Comparison of ENCODE assay signal across 1 cellular context in genomic region chr1:43294761-43295160, GRCh38.
TF ChIP-seq lines count a peak whose summit lies in the region.

No MANE protein-coding gene starts in this region.

TF ChIP-seq in HepG2, 621 proteins besides CTCF, POLR2A, EP300 and RAD21:
- TF ChIP-seq HNF1B (CRISPR knock-in tag; IDR thresholded peaks at IDR 0.05) (no peak), CEBPG (CRISPR knock-in tag; IDR thresholded peaks at IDR 0.05) (no peak), RBFOX2 (IDR thresholded peaks at IDR 0.05; ENCODE audit: low read depth, low read length) (no peak), KLF13 (CRISPR knock-in tag; IDR thresholded peaks at IDR 0.05) (no peak), NR0B2 (CRISPR knock-in tag; IDR thresholded peaks at IDR 0.05) (no peak), CBX2 (IDR thresholded peaks at IDR 0.05; ENCODE audit: low read depth, low read length) (no peak), CBX2 (CRISPR knock-in tag; IDR thresholded peaks at IDR 0.05; ENCODE audit: low read depth) (no peak), CHD2 (IDR thresholded peaks at IDR 0.05; ENCODE audit: low read depth, low read length) (no peak), ZNF7 (CRISPR knock-in tag; IDR thresholded peaks at IDR 0.05) (no peak)
- TF ChIP-seq, protein P1, sequence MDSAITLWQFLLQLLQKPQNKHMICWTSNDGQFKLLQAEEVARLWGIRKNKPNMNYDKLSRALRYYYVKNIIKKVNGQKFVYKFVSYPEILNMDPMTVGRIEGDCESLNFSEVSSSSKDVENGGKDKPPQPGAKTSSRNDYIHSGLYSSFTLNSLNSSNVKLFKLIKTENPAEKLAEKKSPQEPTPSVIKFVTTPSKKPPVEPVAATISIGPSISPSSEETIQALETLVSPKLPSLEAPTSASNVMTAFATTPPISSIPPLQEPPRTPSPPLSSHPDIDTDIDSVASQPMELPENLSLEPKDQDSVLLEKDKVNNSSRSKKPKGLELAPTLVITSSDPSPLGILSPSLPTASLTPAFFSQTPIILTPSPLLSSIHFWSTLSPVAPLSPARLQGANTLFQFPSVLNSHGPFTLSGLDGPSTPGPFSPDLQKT (CRISPR knock-in tag; IDR thresholded peaks at IDR 0.05; ENCODE audit: borderline replicate concordance): no peak
- TF ChIP-seq, protein P2, sequence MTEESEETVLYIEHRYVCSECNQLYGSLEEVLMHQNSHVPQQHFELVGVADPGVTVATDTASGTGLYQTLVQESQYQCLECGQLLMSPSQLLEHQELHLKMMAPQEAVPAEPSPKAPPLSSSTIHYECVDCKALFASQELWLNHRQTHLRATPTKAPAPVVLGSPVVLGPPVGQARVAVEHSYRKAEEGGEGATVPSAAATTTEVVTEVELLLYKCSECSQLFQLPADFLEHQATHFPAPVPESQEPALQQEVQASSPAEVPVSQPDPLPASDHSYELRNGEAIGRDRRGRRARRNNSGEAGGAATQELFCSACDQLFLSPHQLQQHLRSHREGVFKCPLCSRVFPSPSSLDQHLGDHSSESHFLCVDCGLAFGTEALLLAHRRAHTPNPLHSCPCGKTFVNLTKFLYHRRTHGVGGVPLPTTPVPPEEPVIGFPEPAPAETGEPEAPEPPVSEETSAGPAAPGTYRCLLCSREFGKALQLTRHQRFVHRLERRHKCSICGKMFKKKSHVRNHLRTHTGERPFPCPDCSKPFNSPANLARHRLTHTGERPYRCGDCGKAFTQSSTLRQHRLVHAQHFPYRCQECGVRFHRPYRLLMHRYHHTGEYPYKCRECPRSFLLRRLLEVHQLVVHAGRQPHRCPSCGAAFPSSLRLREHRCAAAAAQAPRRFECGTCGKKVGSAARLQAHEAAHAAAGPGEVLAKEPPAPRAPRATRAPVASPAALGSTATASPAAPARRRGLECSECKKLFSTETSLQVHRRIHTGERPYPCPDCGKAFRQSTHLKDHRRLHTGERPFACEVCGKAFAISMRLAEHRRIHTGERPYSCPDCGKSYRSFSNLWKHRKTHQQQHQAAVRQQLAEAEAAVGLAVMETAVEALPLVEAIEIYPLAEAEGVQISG (CRISPR knock-in tag; IDR thresholded peaks at IDR 0.05): no peak
- TF ChIP-seq, protein P3, sequence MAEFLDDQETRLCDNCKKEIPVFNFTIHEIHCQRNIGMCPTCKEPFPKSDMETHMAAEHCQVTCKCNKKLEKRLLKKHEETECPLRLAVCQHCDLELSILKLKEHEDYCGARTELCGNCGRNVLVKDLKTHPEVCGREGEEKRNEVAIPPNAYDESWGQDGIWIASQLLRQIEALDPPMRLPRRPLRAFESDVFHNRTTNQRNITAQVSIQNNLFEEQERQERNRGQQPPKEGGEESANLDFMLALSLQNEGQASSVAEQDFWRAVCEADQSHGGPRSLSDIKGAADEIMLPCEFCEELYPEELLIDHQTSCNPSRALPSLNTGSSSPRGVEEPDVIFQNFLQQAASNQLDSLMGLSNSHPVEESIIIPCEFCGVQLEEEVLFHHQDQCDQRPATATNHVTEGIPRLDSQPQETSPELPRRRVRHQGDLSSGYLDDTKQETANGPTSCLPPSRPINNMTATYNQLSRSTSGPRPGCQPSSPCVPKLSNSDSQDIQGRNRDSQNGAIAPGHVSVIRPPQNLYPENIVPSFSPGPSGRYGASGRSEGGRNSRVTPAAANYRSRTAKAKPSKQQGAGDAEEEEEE (CRISPR knock-in tag; IDR thresholded peaks at IDR 0.05; ENCODE audit: borderline replicate concordance): no peak
- TF ChIP-seq, protein P4, sequence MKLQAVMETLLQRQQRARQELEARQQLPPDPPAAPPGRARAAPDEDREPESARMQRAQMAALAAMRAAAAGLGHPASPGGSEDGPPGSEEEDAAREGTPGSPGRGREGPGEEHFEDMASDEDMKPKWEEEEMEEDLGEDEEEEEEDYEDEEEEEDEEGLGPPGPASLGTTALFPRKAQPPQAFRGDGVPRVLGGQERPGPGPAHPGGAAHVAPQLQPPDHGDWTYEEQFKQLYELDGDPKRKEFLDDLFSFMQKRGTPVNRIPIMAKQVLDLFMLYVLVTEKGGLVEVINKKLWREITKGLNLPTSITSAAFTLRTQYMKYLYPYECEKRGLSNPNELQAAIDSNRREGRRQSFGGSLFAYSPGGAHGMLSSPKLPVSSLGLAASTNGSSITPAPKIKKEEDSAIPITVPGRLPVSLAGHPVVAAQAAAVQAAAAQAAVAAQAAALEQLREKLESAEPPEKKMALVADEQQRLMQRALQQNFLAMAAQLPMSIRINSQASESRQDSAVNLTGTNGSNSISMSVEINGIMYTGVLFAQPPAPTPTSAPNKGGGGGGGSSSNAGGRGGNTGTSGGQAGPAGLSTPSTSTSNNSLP (IDR thresholded peaks at IDR 0.05; ENCODE audit: low read depth, low read length): no peak
